ENCODE assay signal across 8 cellular contexts in the genomic region with DNA sequence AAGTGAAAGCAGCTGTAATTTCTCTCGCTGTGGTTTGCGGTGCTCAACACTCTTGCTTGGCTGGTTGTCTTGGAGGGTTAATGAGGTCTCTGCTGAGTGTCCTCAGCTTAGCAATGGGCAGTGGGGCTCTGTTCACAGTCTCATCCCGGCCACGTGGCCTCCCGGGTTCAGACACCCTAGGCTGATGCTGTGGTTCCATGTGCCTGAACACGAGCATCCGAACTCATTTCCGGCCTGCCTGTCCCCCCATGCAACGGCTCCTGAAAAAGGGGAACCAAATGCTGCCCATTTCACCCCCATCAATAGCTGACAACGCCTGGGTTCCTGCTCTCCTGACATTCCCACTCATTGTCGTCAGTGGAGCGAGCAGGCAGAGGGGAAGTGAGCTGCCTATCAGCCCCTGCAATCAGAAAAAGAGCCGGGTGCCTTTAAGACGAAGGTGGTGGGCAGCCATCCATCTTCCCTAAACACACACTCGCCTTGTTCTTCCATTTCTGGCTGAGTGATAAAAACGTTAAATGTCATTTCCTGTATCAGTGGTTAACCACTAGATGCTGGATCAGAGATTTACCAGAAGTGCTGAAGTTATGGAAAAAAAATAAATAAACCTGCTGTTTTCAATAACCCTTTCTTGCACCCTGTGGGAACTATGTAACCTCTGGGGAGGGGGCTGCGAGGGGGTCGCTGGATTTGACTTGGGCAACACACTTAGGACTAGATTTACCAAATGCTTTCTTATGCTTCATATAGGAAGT.
DNase-seq lines count a peak whose midpoint lies in the region; ATAC-seq and TF ChIP-seq lines count a peak whose summit lies in the region.

No MANE protein-coding gene starts in this region.

- H3K27ac ChIP-seq in osteoblast (ENCODE audit: low read depth, low read length): peak overlapping the region; percentile 46

- H3K79me2 ChIP-seq in osteoblast (ENCODE audit: insufficient read depth, low read length): no peaks in the 10 kb centered on the region

- no peaks in the 10 kb centered on the region for H3K27me3 ChIP-seq in osteoblast (ENCODE audit: insufficient read depth, low read length)

- H3K4me3 ChIP-seq in fibroblast of villous mesenchyme (ENCODE audit: low read depth, low read length): no peak overlapping the region
- H3K4me3 ChIP-seq in osteoblast (ENCODE audit: insufficient read depth, low read length): peak overlapping the region; percentile 47

- TF ChIP-seq CTCF in fibroblast of villous mesenchyme (IDR thresholded peaks at IDR 0.05; ENCODE audit: insufficient read depth, low read depth, low read length) (no peak), osteoblast (IDR thresholded peaks at IDR 0.05; ENCODE audit: extremely low read depth, low read depth, low read length) (no peak)

- peaks cover 29% of the 10 kb centered on the region for H3K4me1 ChIP-seq in osteoblast (ENCODE audit: insufficient read depth, low read length)

- H2AFZ ChIP-seq in osteoblast (ENCODE audit: low read length): peak overlapping the region; percentile 88

- peak; percentile 58 for ATAC-seq in GM21528 (IDR thresholded peaks at IDR 0.05; ENCODE audit: low FRiP score, unreplicated experiment)

- H4K20me1 ChIP-seq in osteoblast (ENCODE audit: insufficient read depth, low read length): no peaks in the 10 kb centered on the region

- H3K9me3 ChIP-seq in osteoblast (ENCODE audit: low read depth, low read length): no peaks in the 10 kb centered on the region

- DNase-seq in COLO829 (ENCODE audit: low spot score) (peak; percentile 92), LHCN-M2 (ENCODE audit: low read depth) (peak; percentile 79), fibroblast of villous mesenchyme (ENCODE audit: low read depth) (peak; percentile 75), osteoblast (ENCODE audit: insufficient read length, low spot score, missing footprints) (peak; percentile 85), NCI-H1105 treated with DMSO at 0.1 percent for 48 hours (lab: John Stamatoyannopoulos, UW) (no peak), LoVo (ENCODE audit: low spot score) (no peak)
- peak; percentile 46 for DNase-seq in activated CD8-positive, alpha-beta memory T cell treated with anti-CD3 and anti-CD28 coated beads, Interleukin-2, amount 50 U/mL, for 24 hours (ENCODE audit: extremely low read depth)

- peak overlapping the region; percentile 61 for H3K4me2 ChIP-seq in osteoblast (ENCODE audit: insufficient read depth, low read length)

- no peaks in the 10 kb centered on the region for H3K36me3 ChIP-seq in osteoblast (ENCODE audit: insufficient read depth, low read length)

Comparison
In these comparisons a context has a peak if more than half of its experiments do, and no peak if none do; other contexts are left out.
1. DNase-seq: peak in COLO829 (single experiment), LHCN-M2 (single experiment), activated CD8-positive, alpha-beta memory T cell treated with anti-CD3 and anti-CD28 coated beads, Interleukin-2, amount 50 U/mL, for 24 hours (single experiment), fibroblast of villous mesenchyme (single experiment) and osteoblast (single experiment); none in NCI-H1105 treated with DMSO at 0.1 percent for 48 hours (single experiment) and LoVo (single experiment).